8 cellular contexts compared by ENCODE assay signal in the genomic region with DNA sequence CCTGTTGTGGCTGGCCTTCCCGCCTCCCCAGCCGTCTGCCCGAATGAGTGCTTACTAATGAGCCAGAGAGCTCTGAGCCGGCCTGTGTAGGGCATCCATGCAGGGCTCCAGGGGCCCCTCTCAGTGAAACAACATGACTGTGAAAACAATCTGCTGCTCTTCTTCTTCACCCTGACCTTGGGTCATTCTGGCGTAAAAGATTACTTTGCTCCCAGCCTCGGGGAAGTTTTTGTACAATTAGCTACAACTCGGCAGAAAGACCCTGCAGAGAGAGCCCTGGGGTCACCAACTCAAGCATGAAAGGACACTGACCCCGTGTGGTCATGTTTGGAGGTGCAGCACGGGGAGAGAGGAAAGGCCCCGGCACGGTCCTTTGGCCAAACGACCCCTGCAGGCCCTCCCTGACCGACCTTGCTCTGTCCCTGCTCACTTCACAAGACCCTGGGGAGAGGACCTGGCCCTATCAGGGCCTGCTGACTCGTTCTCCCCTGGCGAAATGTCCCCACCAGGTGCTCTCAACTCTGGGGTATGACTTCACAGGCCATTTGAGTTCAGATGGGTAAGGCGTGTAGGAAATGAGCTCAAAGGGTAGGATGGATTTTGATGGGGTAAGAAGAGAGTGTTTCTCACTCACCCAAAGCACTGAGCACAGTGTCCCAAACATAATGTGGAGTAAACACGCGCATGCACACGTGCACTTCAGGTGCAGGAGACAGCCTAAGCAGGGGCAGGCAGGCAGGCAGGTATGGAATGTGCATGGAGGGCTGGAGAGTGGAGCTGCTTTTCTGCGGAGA. TPM values are rescaled to one million over a fixed set of nuclear protein-coding genes. Genes with fewer than 3 reads are reported as not detected.
DNase-seq lines count a peak whose midpoint lies in the region; ATAC-seq and TF ChIP-seq lines count a peak whose summit lies in the region.

No MANE protein-coding gene starts in this region.

- no peak overlapping the region for H3K4ac ChIP-seq in trophoblast cell (ENCODE audit: low read depth, low read length)

- BruUV-seq in Calu3 (replicated peaks; lab: Mats Ljungman, UMichigan), result no TSS peak

- no peak overlapping the region for H3K9ac ChIP-seq in trophoblast cell (ENCODE audit: low read length)

- H3K4me1 ChIP-seq in trophoblast cell (ENCODE audit: control insufficient read depth in 1 of 2, insufficient read depth in 2 of 2, low read length in 2 of 2) (no peaks in the 10 kb centered on the region), transverse colon (peaks cover 0 to 20% (median 14%) of the 10 kb centered on the region in 4 donors)

- peak; percentile 88 for DNase-seq in Calu3
- peak; percentile 54 for DNase-seq in Jurkat, Clone E6-1 (ENCODE audit: low read depth, low spot score)
- peak; percentile 70 for DNase-seq in SHP77 treated with DMSO at 0.1 percent for 48 hours (lab: John Stamatoyannopoulos, UW)
- peak; percentile 57 for DNase-seq in activated gamma-delta T cell treated with anti-CD3 and anti-CD28 coated beads, Interleukin-2, amount 50 U/mL, for 16 hours (ENCODE audit: low read depth)
- peak; percentile 86 for DNase-seq in Right ventricle myocardium superior
- peak; percentile 28 to 80 for DNase-seq in trophoblast cell
- peak; percentile 79 for DNase-seq in transverse colon

- no peak overlapping the region for H2BK12ac ChIP-seq in trophoblast cell (ENCODE audit: low read length)

- H3K4me3 ChIP-seq in Jurkat, Clone E6-1 (ENCODE audit: low read length), result no peak overlapping the region
- no peak overlapping the region for H3K4me3 ChIP-seq in trophoblast cell (ENCODE audit: low read depth, low read length)
- no peak overlapping the region for H3K4me3 ChIP-seq in transverse colon

- TF ChIP-seq EP300 in transverse colon (IDR thresholded peaks at IDR 0.05; ENCODE audit: low read depth), result no peak

- CTCF ChIA-PET in Calu3 (lab: Charles Lee), result interaction anchor here (0.5 to 2.3 kb wide), 15 partner anchors 14 to 692 kb away, joined by 3 to 27 read pairs (median 5); partner anchors contain the start of gene RALGPS2

- ATAC-seq in GM21423 (IDR thresholded peaks at IDR 0.05; ENCODE audit: unreplicated experiment), result peak; percentile 80
- ATAC-seq in Right ventricle myocardium superior (ENCODE audit: poor library complexity), result peak; percentile 86

- no peak overlapping the region for H2BK120ac ChIP-seq in trophoblast cell (ENCODE audit: insufficient read depth, low read length, poor library complexity)

- H3K23ac ChIP-seq in trophoblast cell (ENCODE audit: low read length), result no peak overlapping the region

- no peak overlapping the region for H3K18ac ChIP-seq in trophoblast cell (ENCODE audit: low read length)

- TF ChIP-seq POLR2A in transverse colon (IDR thresholded peaks at IDR 0.05), result no peak

- no peaks in the 10 kb centered on the region for H3K9me3 Mint-ChIP-seq in Calu3 (ENCODE audit: low read depth, unreplicated experiment)

- H3K14ac ChIP-seq in trophoblast cell (ENCODE audit: low read length), result no peak overlapping the region

- peak overlapping the region; percentile 41 for H3K4me2 ChIP-seq in trophoblast cell (ENCODE audit: low read length)

- H4K12ac ChIP-seq in trophoblast cell (ENCODE audit: low read depth, low read length), result no peak overlapping the region

- H3K79me2 ChIP-seq in trophoblast cell (ENCODE audit: control insufficient read depth, insufficient read depth, low read length, poor library complexity), result no peaks in the 10 kb centered on the region

- peak; percentile 97 for TF ChIP-seq CTCF in Calu3 (IDR thresholded peaks at IDR 0.05; ENCODE audit: unreplicated experiment)
- peak; percentile 97 to 99 (median 98) for TF ChIP-seq CTCF in transverse colon (IDR thresholded peaks at IDR 0.05)

- H3K27me3 Mint-ChIP-seq in Calu3 (ENCODE audit: unreplicated experiment), result no peaks in the 10 kb centered on the region

- no peak overlapping the region for H2AK5ac ChIP-seq in trophoblast cell (ENCODE audit: low read length)

- H3K27ac ChIP-seq in trophoblast cell (ENCODE audit: low read depth, low read length) (no peak overlapping the region), transverse colon (peak overlapping the region; percentile 52 to 66 (median 53))

- no peaks in the 10 kb centered on the region for H3K79me1 ChIP-seq in trophoblast cell (ENCODE audit: low read length)

- H3K9me3 ChIP-seq in trophoblast cell (ENCODE audit: insufficient read depth, low read depth, low read length), result no peaks in the 10 kb centered on the region
- H3K9me3 ChIP-seq in transverse colon, result no peaks in the 10 kb centered on the region

- H3K4me3 Mint-ChIP-seq in Calu3 (ENCODE audit: low read depth, unreplicated experiment), result peak overlapping the region; percentile 30

- no peak overlapping the region for H4K91ac ChIP-seq in trophoblast cell (ENCODE audit: low read depth, low read length)

- H3K27me3 ChIP-seq in trophoblast cell (ENCODE audit: insufficient read depth, low read length) (no peaks in the 10 kb centered on the region), transverse colon (no peaks in the 10 kb centered on the region)

- H2AFZ ChIP-seq in trophoblast cell (ENCODE audit: insufficient read depth, low read length, poor library complexity), result peak overlapping the region; percentile 52

- no CpG with 5 or more reads among the region's 20 CpGs for WGBS in trophoblast cell (ENCODE audit: extremely low coverage, insufficient coverage, insufficient read length)
- WGBS in transverse colon (ENCODE audit: low coverage in 1 of 2), 2 donors, result 15 to 24% methylated on average over 4 to 20 of the region's 20 CpGs

- H4K8ac ChIP-seq in trophoblast cell (ENCODE audit: low read depth, low read length), result no peak overlapping the region

- H2BK5ac ChIP-seq in trophoblast cell (ENCODE audit: low read depth, low read length, poor library complexity), result no peak overlapping the region

- H3K4me1 Mint-ChIP-seq in Calu3 (ENCODE audit: low read depth, unreplicated experiment), result peaks cover 10% of the 10 kb centered on the region

- H3K27ac Mint-ChIP-seq in Calu3 (ENCODE audit: unreplicated experiment), result no peak overlapping the region

- intact Hi-C loops in Calu3 (cut with micrococcal nuclease; ENCODE audit: unreplicated experiment) (loop anchor here (1.0 to 5.0 kb wide), 5 partner anchors 190 to 702 kb away; no protein-coding TSS in a partner anchor), Right ventricle myocardium superior (cut with DNase I) (loop anchor here (5.0 kb wide), 3 partner anchors 190 to 460 kb away; no protein-coding TSS in a partner anchor), transverse colon (cut with DNase I; ENCODE audit: low total_unique reads) (loop anchor here (5.0 to 10.0 kb wide), 2 partner anchors 235 to 468 kb away; no protein-coding TSS in a partner anchor)

- in situ Hi-C loops in transverse colon (cut with MboI; ENCODE audit: low pct_ligation_motif_present in 1 of 4, low pct_unique_long_range_greater_than_20kb in 1 of 4, low sequenced_read_pairs in 3 of 4), result loop anchor here (5.0 to 25.0 kb wide), 5 partner anchors 138 to 690 kb away; no protein-coding TSS in a partner anchor

- peaks cover 3% of the 10 kb centered on the region for H3K36me3 Mint-ChIP-seq in Calu3 (ENCODE audit: insufficient read depth, unreplicated experiment)

- H3K36me3 ChIP-seq in trophoblast cell (ENCODE audit: control insufficient read depth in 1 of 2, insufficient read depth in 2 of 2, low read length in 2 of 2) (no peaks in the 10 kb centered on the region), transverse colon (no peaks in the 10 kb centered on the region)

RNA-seq across cellular contexts. Expression of gene FAM20B, which starts 22.9 kb away (rescaled TPM):
- 57.9 and 66.6 TPM in 2 replicates for total RNA-seq in Calu3 (2022)
- polyA plus RNA-seq in Jurkat, Clone E6-1 (2012; ENCODE audit: insufficient read depth, insufficient read length), result 13.3 TPM
- total RNA-seq in Right ventricle myocardium superior, result 50.2 TPM
- polyA plus RNA-seq in trophoblast cell (2013), result 17.6 and 17.9 TPM in 2 replicates
- 10 to 100 TPM; 10.8 to 24.9 (median 17.5) TPM for total RNA-seq in transverse colon
